In the genomic region with DNA sequence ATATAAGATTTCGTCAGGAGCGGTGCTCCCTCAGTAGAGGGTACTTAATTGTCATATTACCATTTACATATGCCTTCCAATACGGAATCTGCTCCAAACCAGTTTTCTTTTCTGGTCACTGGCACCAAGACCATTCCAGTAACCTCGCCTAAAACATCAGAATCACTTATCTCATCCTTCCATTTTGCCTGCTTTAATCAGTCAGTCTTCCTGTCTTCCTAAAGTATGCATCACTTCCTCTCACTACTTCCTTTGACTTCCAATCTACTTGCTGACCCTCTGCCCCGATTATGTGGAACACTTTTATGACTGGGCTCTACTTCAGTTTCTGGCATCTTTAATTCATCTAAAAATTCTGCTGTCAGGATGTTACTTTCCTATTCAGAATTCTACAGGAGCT, we compare ENCODE assay signal across 1 cellular context.
TF ChIP-seq lines count a peak whose summit lies in the region.

No MANE protein-coding gene starts in this region.

TF ChIP-seq in K562, 482 proteins besides CTCF, POLR2A, EP300 and RAD21:
- TF ChIP-seq PURB (CRISPR knock-in tag; IDR thresholded peaks at IDR 0.05; ENCODE audit: low read depth), result no peak
- TF ChIP-seq SREBF2 (CRISPR knock-in tag; IDR thresholded peaks at IDR 0.05), result no peak
- no peak for TF ChIP-seq SMAD3 (CRISPR knock-in tag; conservative IDR thresholded peaks at IDR 0.05)
- no peak for TF ChIP-seq PHF8 (IDR thresholded peaks at IDR 0.05; ENCODE audit: borderline replicate concordance, low read length)
- TF ChIP-seq MED1 (CRISPR knock-in tag; IDR thresholded peaks at IDR 0.05; ENCODE audit: borderline replicate concordance), result no peak
- TF ChIP-seq ETV6 (IDR thresholded peaks at IDR 0.05; ENCODE audit: borderline replicate concordance in 1 of 2, low read depth in 2 of 2, low read length in 1 of 2), result peak in 1 of 2 experiments; percentile 34; a peak in 1 of 4 replicates
- no peak for TF ChIP-seq ETV6 (CRISPR knock-in tag; IDR thresholded peaks at IDR 0.05; ENCODE audit: borderline replicate concordance)
- TF ChIP-seq, protein P1, sequence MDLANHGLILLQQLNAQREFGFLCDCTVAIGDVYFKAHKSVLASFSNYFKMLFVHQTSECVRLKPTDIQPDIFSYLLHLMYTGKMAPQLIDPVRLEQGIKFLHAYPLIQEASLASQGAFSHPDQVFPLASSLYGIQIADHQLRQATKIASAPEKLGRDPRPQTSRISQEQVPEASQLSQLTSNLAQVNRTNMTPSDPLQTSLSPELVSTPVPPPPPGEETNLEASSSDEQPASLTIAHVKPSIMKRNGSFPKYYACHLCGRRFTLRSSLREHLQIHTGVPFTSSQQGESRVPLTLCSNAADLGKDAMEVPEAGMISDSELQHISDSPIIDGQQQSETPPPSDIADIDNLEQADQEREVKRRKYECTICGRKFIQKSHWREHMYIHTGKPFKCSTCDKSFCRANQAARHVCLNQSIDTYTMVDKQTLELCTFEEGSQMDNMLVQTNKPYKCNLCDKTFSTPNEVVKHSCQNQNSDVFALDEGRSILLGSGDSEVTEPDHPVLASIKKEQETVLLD (IDR thresholded peaks at IDR 0.05), result no peak
- TF ChIP-seq, protein P2, sequence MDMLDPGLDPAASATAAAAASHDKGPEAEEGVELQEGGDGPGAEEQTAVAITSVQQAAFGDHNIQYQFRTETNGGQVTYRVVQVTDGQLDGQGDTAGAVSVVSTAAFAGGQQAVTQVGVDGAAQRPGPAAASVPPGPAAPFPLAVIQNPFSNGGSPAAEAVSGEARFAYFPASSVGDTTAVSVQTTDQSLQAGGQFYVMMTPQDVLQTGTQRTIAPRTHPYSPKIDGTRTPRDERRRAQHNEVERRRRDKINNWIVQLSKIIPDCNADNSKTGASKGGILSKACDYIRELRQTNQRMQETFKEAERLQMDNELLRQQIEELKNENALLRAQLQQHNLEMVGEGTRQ (CRISPR knock-in tag; IDR thresholded peaks at IDR 0.05), result no peak
- TF ChIP-seq, protein P3, sequence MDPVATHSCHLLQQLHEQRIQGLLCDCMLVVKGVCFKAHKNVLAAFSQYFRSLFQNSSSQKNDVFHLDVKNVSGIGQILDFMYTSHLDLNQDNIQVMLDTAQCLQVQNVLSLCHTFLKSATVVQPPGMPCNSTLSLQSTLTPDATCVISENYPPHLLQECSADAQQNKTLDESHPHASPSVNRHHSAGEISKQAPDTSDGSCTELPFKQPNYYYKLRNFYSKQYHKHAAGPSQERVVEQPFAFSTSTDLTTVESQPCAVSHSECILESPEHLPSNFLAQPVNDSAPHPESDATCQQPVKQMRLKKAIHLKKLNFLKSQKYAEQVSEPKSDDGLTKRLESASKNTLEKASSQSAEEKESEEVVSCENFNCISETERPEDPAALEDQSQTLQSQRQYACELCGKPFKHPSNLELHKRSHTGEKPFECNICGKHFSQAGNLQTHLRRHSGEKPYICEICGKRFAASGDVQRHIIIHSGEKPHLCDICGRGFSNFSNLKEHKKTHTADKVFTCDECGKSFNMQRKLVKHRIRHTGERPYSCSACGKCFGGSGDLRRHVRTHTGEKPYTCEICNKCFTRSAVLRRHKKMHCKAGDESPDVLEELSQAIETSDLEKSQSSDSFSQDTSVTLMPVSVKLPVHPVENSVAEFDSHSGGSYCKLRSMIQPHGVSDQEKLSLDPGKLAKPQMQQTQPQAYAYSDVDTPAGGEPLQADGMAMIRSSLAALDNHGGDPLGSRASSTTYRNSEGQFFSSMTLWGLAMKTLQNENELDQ (CRISPR knock-in tag; IDR thresholded peaks at IDR 0.05; ENCODE audit: borderline replicate concordance), result no peak
- TF ChIP-seq, protein P4, sequence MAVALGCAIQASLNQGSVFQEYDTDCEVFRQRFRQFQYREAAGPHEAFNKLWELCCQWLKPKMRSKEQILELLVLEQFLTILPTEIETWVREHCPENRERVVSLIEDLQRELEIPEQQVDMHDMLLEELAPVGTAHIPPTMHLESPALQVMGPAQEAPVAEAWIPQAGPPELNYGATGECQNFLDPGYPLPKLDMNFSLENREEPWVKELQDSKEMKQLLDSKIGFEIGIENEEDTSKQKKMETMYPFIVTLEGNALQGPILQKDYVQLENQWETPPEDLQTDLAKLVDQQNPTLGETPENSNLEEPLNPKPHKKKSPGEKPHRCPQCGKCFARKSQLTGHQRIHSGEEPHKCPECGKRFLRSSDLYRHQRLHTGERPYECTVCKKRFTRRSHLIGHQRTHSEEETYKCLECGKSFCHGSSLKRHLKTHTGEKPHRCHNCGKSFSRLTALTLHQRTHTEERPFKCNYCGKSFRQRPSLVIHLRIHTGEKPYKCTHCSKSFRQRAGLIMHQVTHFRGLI (CRISPR knock-in tag; IDR thresholded peaks at IDR 0.05), result no peak
- peak; percentile 3; the same call in 1 of the 2 replicates for TF ChIP-seq SPI1 (IDR thresholded peaks at IDR 0.05; ENCODE audit: borderline replicate concordance, low read depth, low read length)
- TF ChIP-seq HNRNPUL1 (IDR thresholded peaks at IDR 0.05; ENCODE audit: low read length), result no peak
- no peak for TF ChIP-seq ZEB2 (IDR thresholded peaks at IDR 0.05)
- no peak for TF ChIP-seq ZC3H4 (CRISPR knock-in tag; IDR thresholded peaks at IDR 0.05; ENCODE audit: borderline replicate concordance)
- TF ChIP-seq CBFA2T3 (IDR thresholded peaks at IDR 0.05), result 0 out of 2 replicates have a peak, but pooled peaks have one; percentile 16
- TF ChIP-seq, protein P5, sequence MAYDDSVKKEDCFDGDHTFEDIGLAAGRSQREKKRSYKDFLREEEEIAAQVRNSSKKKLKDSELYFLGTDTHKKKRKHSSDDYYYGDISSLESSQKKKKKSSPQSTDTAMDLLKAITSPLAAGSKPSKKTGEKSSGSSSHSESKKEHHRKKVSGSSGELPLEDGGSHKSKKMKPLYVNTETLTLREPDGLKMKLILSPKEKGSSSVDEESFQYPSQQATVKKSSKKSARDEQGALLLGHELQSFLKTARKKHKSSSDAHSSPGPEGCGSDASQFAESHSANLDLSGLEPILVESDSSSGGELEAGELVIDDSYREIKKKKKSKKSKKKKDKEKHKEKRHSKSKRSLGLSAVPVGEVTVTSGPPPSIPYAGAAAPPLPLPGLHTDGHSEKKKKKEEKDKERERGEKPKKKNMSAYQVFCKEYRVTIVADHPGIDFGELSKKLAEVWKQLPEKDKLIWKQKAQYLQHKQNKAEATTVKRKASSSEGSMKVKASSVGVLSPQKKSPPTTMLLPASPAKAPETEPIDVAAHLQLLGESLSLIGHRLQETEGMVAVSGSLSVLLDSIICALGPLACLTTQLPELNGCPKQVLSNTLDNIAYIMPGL (CRISPR knock-in tag; IDR thresholded peaks at IDR 0.05), result no peak
